ENCODE assay signal across 13 cellular contexts in the genomic region with DNA sequence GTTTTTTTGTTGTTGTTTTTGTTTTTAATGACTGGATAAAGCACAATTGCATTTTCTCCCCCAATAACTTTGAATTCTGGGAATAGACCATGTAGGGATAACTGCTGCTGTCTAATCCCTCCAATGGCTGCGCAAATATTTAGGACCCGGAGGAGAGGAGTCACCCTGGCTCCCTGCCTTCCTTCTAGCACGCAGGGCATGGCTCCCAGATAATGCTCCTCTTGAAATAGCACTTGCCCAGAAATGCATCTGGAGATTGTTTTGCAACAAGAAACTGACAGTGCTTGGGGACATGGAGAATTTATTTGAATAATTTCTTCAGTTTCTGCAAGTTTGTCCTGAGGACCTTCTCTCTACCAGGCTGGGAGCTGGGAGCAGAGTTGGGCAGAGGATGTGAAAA.
DNase-seq lines count a peak whose midpoint lies in the region; ATAC-seq and TF ChIP-seq lines count a peak whose summit lies in the region.
"Had no signal": no experiment of that assay in that cellular context is flagged by ENCODE, and none has a peak within 500 bp of the region (broad histone marks: within the 10 kb centered on the region; RNA-seq: fewer than 3 reads in every experiment).

No MANE protein-coding gene starts in this region.

- H3K4me1 Mint-ChIP-seq in neural crest cell = peaks cover 75% of the 10 kb centered on the region

- peaks cover 50% of the 10 kb centered on the region for H3K4me1 ChIP-seq in upper lobe of right lung

- ATAC-seq in upper lobe of right lung = peak; percentile 9

- no peak overlapping the region for H3K4me3 Mint-ChIP-seq in neural crest cell
- H3K4me3 Mint-ChIP-seq: activated CD4-positive, alpha-beta T cell treated with anti-CD3 and anti-CD28 coated beads, Interleukin-2, amount 10 ng/mL, durations not matched to agents 7 days and 5 days had no signal

- no peaks in the 10 kb centered on the region for H3K36me3 Mint-ChIP-seq in neural crest cell (ENCODE audit: low read depth)

- no peaks in the 10 kb centered on the region for H3K36me3 ChIP-seq in upper lobe of right lung
- H3K36me3 ChIP-seq: brain microvascular endothelial cell had no signal

- H3K27ac Mint-ChIP-seq in neural crest cell (ENCODE audit: unreplicated experiment) = peak overlapping the region; percentile 7
- H3K27ac Mint-ChIP-seq: activated CD4-positive, alpha-beta T cell treated with anti-CD3 and anti-CD28 coated beads, Interleukin-2, amount 10 ng/mL, durations not matched to agents 7 days and 5 days had no signal

- H3K9me3 Mint-ChIP-seq in neural crest cell = no peaks in the 10 kb centered on the region

- H3K4me3 ChIP-seq in upper lobe of right lung = no peak overlapping the region
- H3K4me3 ChIP-seq: A549 had no signal

- no peaks in the 10 kb centered on the region for H3K9me3 ChIP-seq in upper lobe of right lung
- H3K9me3 ChIP-seq: A549 had no signal

- DNase-seq in NCI-H1092 treated with DMSO at 0.1 percent for 48 hours (lab: John Stamatoyannopoulos, UW) (peak; percentile 66), NCI-H1092 (lab: John Stamatoyannopoulos, UW) (no peak), fibroblast of the conjunctiva (ENCODE audit: low read depth) (peak; percentile 60), neural crest cell (ENCODE audit: low read depth, low spot score) (no peak), upper lobe of right lung (no peak), NCI-H146 treated with DMSO at 0.1 percent for 48 hours (lab: John Stamatoyannopoulos, UW; ENCODE audit: unreplicated experiment) (no peak), NCI-H526 (lab: John Stamatoyannopoulos, UW) (no peak), NCI-H2029 (lab: John Stamatoyannopoulos, UW) (no peak)
- DNase-seq: activated CD4-positive, alpha-beta T cell treated with anti-CD3 and anti-CD28 coated beads, Interleukin-2, amount 10 ng/mL, durations not matched to agents 7 days and 5 days; brain microvascular endothelial cell; PC-3; stimulated activated CD4-positive, alpha-beta T cell treated with anti-CD3 and anti-CD28 coated beads, Interleukin-15, amount 100 ng/mL, for 24 hours had no signal

- no peaks in the 10 kb centered on the region for H3K27me3 Mint-ChIP-seq in neural crest cell (ENCODE audit: low read depth)

- H3K27me3 ChIP-seq in upper lobe of right lung = no peaks in the 10 kb centered on the region
- H3K27me3 ChIP-seq: brain microvascular endothelial cell had no signal

- peak overlapping the region; percentile 73 for H3K27ac ChIP-seq in upper lobe of right lung
- H3K27ac ChIP-seq: A549, brain microvascular endothelial cell had no signal

- intact Hi-C loops in upper lobe of right lung (cut with DNase I) = no loop called here

- TF ChIP-seq CTCF in neural crest cell (conservative IDR thresholded peaks at IDR 0.05) (no peak), upper lobe of right lung (IDR thresholded peaks at IDR 0.05) (no peak)

Comparison
In these comparisons a context has a peak if more than half of its experiments do, and no peak if none do; other contexts are left out.
1. DNase-seq: peak in NCI-H1092 treated with DMSO at 0.1 percent for 48 hours (single experiment) and fibroblast of the conjunctiva (single experiment); none in NCI-H1092 (single experiment), neural crest cell (single experiment), upper lobe of right lung (single experiment), NCI-H146 treated with DMSO at 0.1 percent for 48 hours (single experiment), NCI-H526 (0 of 2) and NCI-H2029 (single experiment).